ENCODE assay signal across 9 cellular contexts in genomic region chr1:204409111-204409510, GRCh38. TPM values are rescaled to one million over a fixed set of nuclear protein-coding genes. Genes with fewer than 3 reads are reported as not detected.
DNase-seq lines count a peak whose midpoint lies in the region; ATAC-seq, FAIRE-seq and TF ChIP-seq lines count a peak whose summit lies in the region.
"Had no signal": no experiment of that assay in that cellular context is flagged by ENCODE, and none has a peak within 500 bp of the region (broad histone marks: within the 10 kb centered on the region; RNA-seq: fewer than 3 reads in every experiment).

No MANE protein-coding gene starts in this region.

- H3K9me3 ChIP-seq in Peyer's patch (no peaks in the 10 kb centered on the region), esophagus (ENCODE audit: control insufficient read depth in 2 of 2, insufficient read depth in 1 of 2, low read depth in 1 of 2, low read length in 1 of 2) (no peaks in the 10 kb centered on the region)

- H3K36me3 ChIP-seq in Peyer's patch (peaks cover 0 to 21% (median 0%) of the 10 kb centered on the region in 3 donors), esophagus (ENCODE audit: control insufficient read depth in 2 of 2, insufficient read depth in 2 of 2, low read length in 1 of 2) (no peaks in the 10 kb centered on the region)

- ATAC-seq in GM18519 (IDR thresholded peaks at IDR 0.05; ENCODE audit: low FRiP score, unreplicated experiment) (no peak), GM18870 (IDR thresholded peaks at IDR 0.05; ENCODE audit: unreplicated experiment) (no peak)

- H3K36me3 Mint-ChIP-seq in progenitor cell of endocrine pancreas (ENCODE audit: insufficient read depth): peaks cover 14% of the 10 kb centered on the region

- H3K4me3 ChIP-seq in GM08714 (ENCODE audit: low read length) (peak overlapping the region; percentile 84), Peyer's patch (peak overlapping the region; percentile 68 to 82 (median 74)), esophagus (ENCODE audit: low read depth in 1 of 2, low read length in 2 of 2) (peak overlapping the region; percentile 93 to 97)

- H3K9me3 Mint-ChIP-seq in progenitor cell of endocrine pancreas (ENCODE audit: low read depth): no peaks in the 10 kb centered on the region

- H3K27me3 ChIP-seq in Peyer's patch (no peaks in the 10 kb centered on the region), esophagus (ENCODE audit: control insufficient read depth in 1 of 2, insufficient read depth in 2 of 2, low read length in 2 of 2) (no peaks in the 10 kb centered on the region)

- 0 to 1% methylated on average over 3 of the region's 3 CpGs for whole genome bisulfite sequencing in esophagus, 2 donors

- peak overlapping the region; percentile 99 for H3K4me3 Mint-ChIP-seq in progenitor cell of endocrine pancreas (ENCODE audit: low read depth)

- no peak for FAIRE-seq in urothelium cell line (lab: Jason Lieb, UNC)

- H3K4me1 ChIP-seq in Peyer's patch (peaks cover 0 to 41% (median 2%) of the 10 kb centered on the region in 4 donors), esophagus (ENCODE audit: control insufficient read depth in 2 of 2, insufficient read depth in 2 of 2, low read length in 1 of 2) (no peaks in the 10 kb centered on the region)

- TF ChIP-seq CTCF in Peyer's patch (IDR thresholded peaks at IDR 0.05) (no peak), progenitor cell of endocrine pancreas (IDR thresholded peaks at IDR 0.05; ENCODE audit: unreplicated experiment) (no peak)

- no peak for TF ChIP-seq POLR2A in Peyer's patch (IDR thresholded peaks at IDR 0.05)

- peaks cover 37% of the 10 kb centered on the region for H3K4me1 Mint-ChIP-seq in progenitor cell of endocrine pancreas (ENCODE audit: low read depth)

- DNase-seq in Peyer's patch (no peak), progenitor cell of endocrine pancreas (ENCODE audit: low spot score, unreplicated experiment) (no peak), NCI-H69 (lab: John Stamatoyannopoulos, UW) (no peak), urothelium cell line (ENCODE audit: low spot score) (no peak)
- DNase-seq: NCI-H146 had no signal

- H3K27ac ChIP-seq in Peyer's patch (peak overlapping the region in 3 of 4 donors; percentile 89 to 97 (median 93)), esophagus (ENCODE audit: low read depth in 2 of 2, low read length in 1 of 2) (peak overlapping the region in 1 of 2 donors; percentile 24)

- H3K27ac Mint-ChIP-seq in progenitor cell of endocrine pancreas: peak overlapping the region; percentile 78

- H3K27me3 Mint-ChIP-seq in progenitor cell of endocrine pancreas: no peaks in the 10 kb centered on the region

RNA-seq across cellular contexts. Expression of gene PPP1R15B, which starts 2.5 kb away (rescaled TPM):
- 10 to 100 TPM; 33.8 to 90.5 (median 72.3) TPM for total RNA-seq in Peyer's patch
- 10 to 100 TPM; 14.1 to 15.7 TPM for polyA plus RNA-seq in esophagus
- 42.6 and 43.3 TPM in 2 replicates for total RNA-seq in progenitor cell of endocrine pancreas

RNA-seq across cellular contexts. Expression of gene PLEKHA6, which starts 49.4 kb away (rescaled TPM):
- total RNA-seq in Peyer's patch: 10 to 100 TPM; 57.3 to 91.6 (median 70.2) TPM
- polyA plus RNA-seq in esophagus: 10 to 100 TPM; 11.0 to 36.3 TPM
- 66.9 and 71.5 TPM in 2 replicates for total RNA-seq in progenitor cell of endocrine pancreas
